Comparison of ENCODE assay signal across 17 cellular contexts in genomic region chr2:96945011-96945410, GRCh38. TPM values are rescaled to one million over a fixed set of nuclear protein-coding genes. Genes with fewer than 3 reads are reported as not detected.
A peak's percentile ranks its signal among the peaks of the same experiment; 100 is the strongest.
DNase-seq lines count a peak whose midpoint lies in the region; ATAC-seq and TF ChIP-seq lines count a peak whose summit lies in the region.
"Had no signal": no experiment of that assay in that cellular context is flagged by ENCODE, and none has a peak within 500 bp of the region (broad histone marks: within the 10 kb centered on the region; RNA-seq: fewer than 3 reads in every experiment).

No MANE protein-coding gene starts in this region.

- peaks cover 5 to 13% of the 10 kb centered on the region in 2 experiments; a peak in 4 of 5 replicates for H3K9me3 Mint-ChIP-seq in H9

- no peak overlapping the region for H2BK5ac ChIP-seq in H9 (ENCODE audit: insufficient read length, low read length)

- H2AFZ ChIP-seq in H9 (ENCODE audit: low read length), result no peak overlapping the region

- H4K91ac ChIP-seq in H9 (ENCODE audit: insufficient read length, low read depth, low read length), result no peak overlapping the region

- no peak overlapping the region for H3K14ac ChIP-seq in H9 (ENCODE audit: insufficient read depth, low read length)

- peaks cover 7 to 8% of the 10 kb centered on the region in 2 experiments for H3K4me1 Mint-ChIP-seq in H9

- intact Hi-C loops in Right ventricle myocardium superior (cut with DNase I) (no loop called here), left ventricle myocardium inferior (cut with micrococcal nuclease) (no loop called here)

- no peak overlapping the region for H2BK120ac ChIP-seq in H9 (ENCODE audit: low read depth, low read length, poor library complexity, severe bottlenecking)

- H3K27ac ChIP-seq in left ventricle myocardium inferior (replicated peaks) (no peak overlapping the region), cingulate gyrus (ENCODE audit: low read depth, low read length) (peak overlapping the region; percentile 23), H9 (ENCODE audit: insufficient read length, low read depth, low read length) (no peak overlapping the region)

- H3K23ac ChIP-seq in H9 (ENCODE audit: insufficient read length, low read depth, low read length), result no peak overlapping the region

- H3K56ac ChIP-seq in H9 (ENCODE audit: insufficient read length, low read depth, low read length), result no peak overlapping the region

- H3K4me3 Mint-ChIP-seq in H9, result no peak overlapping the region
- H3K4me3 Mint-ChIP-seq: stimulated activated naive CD8-positive, alpha-beta T cell treated with anti-CD3 and anti-CD28 coated beads, Interleukin-15, amount 100 ng/mL, for 72 hours had no signal

- no peaks in the 10 kb centered on the region for H3K79me2 ChIP-seq in H9 (ENCODE audit: insufficient read depth, low read length)

- ATAC-seq in Right ventricle myocardium superior (ENCODE audit: poor library complexity), result no peak
- no peak for ATAC-seq in GM18858 (IDR thresholded peaks at IDR 0.05; ENCODE audit: unreplicated experiment)
- ATAC-seq in HG02642 (IDR thresholded peaks at IDR 0.05; ENCODE audit: poor library complexity, unreplicated experiment), result no peak
- ATAC-seq: activated naive CD4-positive, alpha-beta T cell treated with anti-CD3 and anti-CD28 coated beads, Interleukin-2, amount 50 U/mL, for 72 hours; stimulated activated naive CD8-positive, alpha-beta T cell treated with anti-CD3 and anti-CD28 coated beads, Interleukin-15, amount 100 ng/mL, for 72 hours had no signal

- H3K9me3 ChIP-seq in left ventricle myocardium inferior (replicated peaks) (peaks cover 30% of the 10 kb centered on the region), H9 (ENCODE audit: control insufficient read depth, low read depth, low read length) (no peaks in the 10 kb centered on the region)

- H3K4ac ChIP-seq in H9 (ENCODE audit: low read depth, low read length), result no peak overlapping the region

- no peak overlapping the region for H3T11ph ChIP-seq in H9 (ENCODE audit: low read length)

- H3K4me1 ChIP-seq in left ventricle myocardium inferior (no peaks in the 10 kb centered on the region), H9 (ENCODE audit: insufficient read depth, low read length) (no peaks in the 10 kb centered on the region)

- no peak overlapping the region for H3K4me3 ChIP-seq in left ventricle myocardium inferior

- H4K5ac ChIP-seq in H9 (ENCODE audit: insufficient read length, low read depth, low read length), result no peak overlapping the region

- 0 out of 7 replicates have a peak overlapping the region, but pooled peaks of 1 of the 3 experiments have one; percentile 24 for H3K27ac Mint-ChIP-seq in H9
- H3K27ac Mint-ChIP-seq: activated naive CD4-positive, alpha-beta T cell treated with anti-CD3 and anti-CD28 coated beads, Interleukin-2, amount 50 U/mL, for 72 hours; stimulated activated naive CD8-positive, alpha-beta T cell treated with anti-CD3 and anti-CD28 coated beads, Interleukin-15, amount 100 ng/mL, for 72 hours had no signal

- no peak overlapping the region for H2AK5ac ChIP-seq in H9 (ENCODE audit: insufficient read length, low read length)

- TF ChIP-seq CTCF in left ventricle myocardium inferior (IDR thresholded peaks at IDR 0.05; ENCODE audit: borderline replicate concordance), result no peak
- TF ChIP-seq CTCF in H9 (conservative IDR thresholded peaks at IDR 0.05), result no peak

- no peaks in the 10 kb centered on the region for H3K36me3 ChIP-seq in left ventricle myocardium inferior

- no peak overlapping the region for H2BK15ac ChIP-seq in H9 (ENCODE audit: low read depth, low read length)

- H3K4me2 ChIP-seq in H9 (ENCODE audit: insufficient read depth, insufficient read length, low read length), result no peak overlapping the region

- peaks cover 0 to 8% (median 0%) of the 10 kb centered on the region in 3 experiments; a peak in 1 of 7 replicates for H3K36me3 Mint-ChIP-seq in H9 (ENCODE audit: insufficient read depth in 1 of 3, low read depth in 3 of 3)

- no peaks in the 10 kb centered on the region for H3K27me3 ChIP-seq in left ventricle myocardium inferior (ENCODE audit: low read depth)
- H3K27me3 ChIP-seq in H9 (ENCODE audit: insufficient read depth, low read length), result no peaks in the 10 kb centered on the region; the same call in 1 of the 2 replicates

- no peak overlapping the region for H3K9ac ChIP-seq in H9 (ENCODE audit: extremely low read depth, insufficient read length, low read length)

- no peaks in the 10 kb centered on the region for H3K23me2 ChIP-seq in H9 (ENCODE audit: insufficient read length, low read depth, low read length, poor library complexity, severe bottlenecking)

- H3K79me1 ChIP-seq in H9 (ENCODE audit: insufficient read depth, low read depth, low read length, poor library complexity, severe bottlenecking), result no peaks in the 10 kb centered on the region

- no peak overlapping the region for H2BK20ac ChIP-seq in H9 (ENCODE audit: low read depth, low read length, poor library complexity, severe bottlenecking)

- H3K18ac ChIP-seq in H9 (ENCODE audit: insufficient read length, low read depth, low read length), result no peak overlapping the region

- WGBS in H9 (ENCODE audit: extremely low coverage, insufficient read length, low lambda C conversion rate), result no CpG with 5 or more reads among the region's 6 CpGs

- no peak overlapping the region for H2BK12ac ChIP-seq in H9 (ENCODE audit: insufficient read length, low read depth, low read length)

- H4K8ac ChIP-seq in H9 (replicated peaks; ENCODE audit: insufficient read length, low read depth, low read length), result no peak overlapping the region

- peaks cover 2% of the 10 kb centered on the region for H3K27me3 Mint-ChIP-seq in H9 (ENCODE audit: low read depth)
- H3K27me3 Mint-ChIP-seq: stimulated activated naive CD8-positive, alpha-beta T cell treated with anti-CD3 and anti-CD28 coated beads, Interleukin-15, amount 100 ng/mL, for 72 hours had no signal

- peak; percentile 15 for DNase-seq in Right ventricle myocardium superior
- no peak for DNase-seq in left ventricle myocardium inferior
- peak; percentile 38 for DNase-seq in NCI-H2196 treated with DMSO at 0.1 percent for 48 hours (lab: John Stamatoyannopoulos, UW; ENCODE audit: unreplicated experiment)
- no peak for DNase-seq in H9
- no peak for DNase-seq in globus pallidus (ENCODE audit: low spot score)
- DNase-seq: activated CD4-positive, CD25-positive, alpha-beta regulatory T cell; activated CD8-positive, alpha-beta memory T cell treated with anti-CD3 and anti-CD28 coated beads, Interleukin-2, amount 50 U/mL, for 4 hours; foreskin melanocyte; HCEC 1CT; NCI-H226; occipital lobe; stimulated activated naive CD8-positive, alpha-beta T cell treated with anti-CD3 and anti-CD28 coated beads, Interleukin-15, amount 100 ng/mL, for 72 hours had no signal

- H4K20me1 ChIP-seq in H9 (ENCODE audit: control insufficient read depth, insufficient read depth, insufficient read length), result no peaks in the 10 kb centered on the region

RNA-seq across cellular contexts. Expression of gene FAM178B, which starts 41.4 kb away (rescaled TPM):
- 1.2 TPM for total RNA-seq in Right ventricle myocardium superior
- total RNA-seq in left ventricle myocardium inferior, result 0.82 TPM
- total RNA-seq in H9 (2021), result 0.24 and 0.39 TPM in 2 replicates
- total RNA-seq: mesenteric fat pad, occipital lobe had no signal

Comparison
In these comparisons a context has a peak if more than half of its experiments do, and no peak if none do; other contexts are left out.
1. DNase-seq: peak in Right ventricle myocardium superior (single experiment) and NCI-H2196 treated with DMSO at 0.1 percent for 48 hours (single experiment); none in left ventricle myocardium inferior (single experiment), H9 (single experiment) and globus pallidus (single experiment).